ENCODE assay signal across 18 cellular contexts in the genomic region with DNA sequence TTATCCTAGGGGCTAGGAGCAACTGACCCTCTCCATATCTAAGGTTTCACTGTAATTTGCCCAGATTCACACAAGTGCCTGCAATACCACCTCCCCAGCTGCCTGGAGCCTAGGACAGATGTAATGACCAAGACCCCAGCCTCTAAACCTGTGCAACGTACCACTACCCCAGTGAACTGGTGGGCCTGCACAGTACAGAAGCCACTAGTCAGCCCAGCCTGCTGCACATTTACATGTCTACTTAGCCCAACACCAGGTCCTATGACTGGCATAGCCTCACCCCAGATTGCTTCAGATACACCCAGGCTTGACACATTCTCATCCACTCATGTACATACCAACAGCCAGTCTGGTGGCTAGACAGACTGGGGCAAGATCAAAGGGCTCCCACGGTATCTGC.
A peak's percentile ranks its signal among the peaks of the same experiment; 100 is the strongest.
DNase-seq lines count a peak whose midpoint lies in the region; ATAC-seq and TF ChIP-seq lines count a peak whose summit lies in the region.
"Had no signal": no experiment of that assay in that cellular context is flagged by ENCODE, and none has a peak within 500 bp of the region (broad histone marks: within the 10 kb centered on the region; RNA-seq: fewer than 3 reads in every experiment).

No MANE protein-coding gene starts in this region.

- H4K20me1 ChIP-seq in DND-41 (ENCODE audit: insufficient read depth, low read length), result no peaks in the 10 kb centered on the region

- intact Hi-C loops in upper lobe of right lung (cut with DNase I) (no loop called here), tibial artery (cut with DNase I; ENCODE audit: low total_unique reads) (no loop called here)

- no peaks in the 10 kb centered on the region for H3K4me1 Mint-ChIP-seq in stimulated activated naive B cell treated with anti-CD40 and anti-IgM and Interleukin-4, amounts not matched to agents 10 μg/mL and 1 μg/mL and 100 μg/mL, for 72 hours

- no peak overlapping the region for H2AFZ ChIP-seq in DND-41 (ENCODE audit: low read depth, low read length)
- H2AFZ ChIP-seq: GM23248 had no signal

- H3K36me3 ChIP-seq in DND-41 (ENCODE audit: insufficient read depth, low read length) (no peaks in the 10 kb centered on the region), upper lobe of right lung (no peaks in the 10 kb centered on the region), tibial artery (no peaks in the 10 kb centered on the region)
- H3K36me3 ChIP-seq: HAP-1 had no signal

- H3K4me1 ChIP-seq in DND-41 (ENCODE audit: insufficient read depth, low read length) (no peaks in the 10 kb centered on the region), upper lobe of right lung (no peaks in the 10 kb centered on the region), tibial artery (no peaks in the 10 kb centered on the region)
- H3K4me1 ChIP-seq: Caco-2, HAP-1 had no signal

- DNase-seq in DND-41 (peak; percentile 16), epithelial cell of esophagus (ENCODE audit: low read depth) (peak; percentile 5), upper lobe of right lung (no peak), tibial artery (no peak)
- DNase-seq in Jurkat, Clone E6-1 (ENCODE audit: low read depth, low spot score), result peak; percentile 36
- DNase-seq in stimulated activated naive B cell treated with anti-CD40 and anti-IgM and Interleukin-4, amounts not matched to agents 10 μg/mL and 1 μg/mL and 100 μg/mL, for 72 hours, result no peak
- DNase-seq: ACHN; AML-193; Caco-2; CD4-positive, alpha-beta T cell; DMS79 treated with DMSO at 0.1 percent for 48 hours; EL; GM23248 had no signal

- no peak overlapping the region for H3K27ac Mint-ChIP-seq in stimulated activated naive B cell treated with anti-CD40 and anti-IgM and Interleukin-4, amounts not matched to agents 10 μg/mL and 1 μg/mL and 100 μg/mL, for 72 hours
- H3K27ac Mint-ChIP-seq: CD4-positive, alpha-beta T cell had no signal

- peaks cover 3 to 11% of the 10 kb centered on the region in 2 donors for H3K9me3 Mint-ChIP-seq in stimulated activated naive B cell treated with anti-CD40 and anti-IgM and Interleukin-4, amounts not matched to agents 10 μg/mL and 1 μg/mL and 100 μg/mL, for 72 hours

- H3K79me2 ChIP-seq in DND-41 (ENCODE audit: insufficient read depth, low read length), result no peaks in the 10 kb centered on the region

- H3K4me2 ChIP-seq in DND-41 (ENCODE audit: insufficient read depth, low read length), result no peak overlapping the region

- H3K4me3 ChIP-seq in DND-41 (ENCODE audit: low read depth in 1 of 2, low read length in 2 of 2) (no peak overlapping the region), epithelial cell of esophagus (ENCODE audit: low read length) (no peak overlapping the region), upper lobe of right lung (no peak overlapping the region), tibial artery (no peak overlapping the region)
- H3K4me3 ChIP-seq in Jurkat, Clone E6-1 (ENCODE audit: low read length), result no peak overlapping the region
- H3K4me3 ChIP-seq: GM23248, HAP-1, K562 had no signal

- H3K27ac ChIP-seq in DND-41 (ENCODE audit: low read length) (no peak overlapping the region), upper lobe of right lung (no peak overlapping the region), tibial artery (no peak overlapping the region)
- H3K27ac ChIP-seq: C4-2B, GM23248, HL-60 had no signal

- H3K27me3 ChIP-seq in DND-41 (ENCODE audit: insufficient read depth, low read length, poor library complexity) (no peaks in the 10 kb centered on the region), upper lobe of right lung (no peaks in the 10 kb centered on the region), tibial artery (no peaks in the 10 kb centered on the region)

- no peaks in the 10 kb centered on the region for H3K36me3 Mint-ChIP-seq in stimulated activated naive B cell treated with anti-CD40 and anti-IgM and Interleukin-4, amounts not matched to agents 10 μg/mL and 1 μg/mL and 100 μg/mL, for 72 hours

- H3K9me3 ChIP-seq in DND-41 (ENCODE audit: insufficient read depth, low read length, severe bottlenecking) (no peaks in the 10 kb centered on the region), upper lobe of right lung (no peaks in the 10 kb centered on the region), tibial artery (no peaks in the 10 kb centered on the region)
- H3K9me3 ChIP-seq: Caco-2, HAP-1 had no signal

- H3K27me3 Mint-ChIP-seq in stimulated activated naive B cell treated with anti-CD40 and anti-IgM and Interleukin-4, amounts not matched to agents 10 μg/mL and 1 μg/mL and 100 μg/mL, for 72 hours, result no peaks in the 10 kb centered on the region
- H3K27me3 Mint-ChIP-seq: CD4-positive, alpha-beta T cell had no signal

- ATAC-seq in DND-41 (ENCODE audit: insufficient read depth, low read depth), result peak; percentile 31; the same call in 2 of the 3 replicates
- peak; percentile 22 for ATAC-seq in upper lobe of right lung
- no peak for ATAC-seq in GM19324 (IDR thresholded peaks at IDR 0.05; ENCODE audit: low FRiP score, unreplicated experiment)
- no peak for ATAC-seq in stimulated activated naive B cell treated with anti-CD40 and anti-IgM and Interleukin-4, amounts not matched to agents 10 μg/mL and 1 μg/mL and 100 μg/mL, for 72 hours (replicated peaks)
- ATAC-seq: K562 had no signal

- no peak overlapping the region for H3K4me3 Mint-ChIP-seq in stimulated activated naive B cell treated with anti-CD40 and anti-IgM and Interleukin-4, amounts not matched to agents 10 μg/mL and 1 μg/mL and 100 μg/mL, for 72 hours
- H3K4me3 Mint-ChIP-seq: CD4-positive, alpha-beta T cell had no signal

- H3K9ac ChIP-seq in DND-41 (ENCODE audit: low read depth, low read length), result no peak overlapping the region
- H3K9ac ChIP-seq: GM23248 had no signal

- TF ChIP-seq CTCF in DND-41 (IDR thresholded peaks at IDR 0.05; ENCODE audit: borderline replicate concordance, extremely low read depth, low read length, poor library complexity, severe bottlenecking) (no peak), epithelial cell of esophagus (IDR thresholded peaks at IDR 0.05; ENCODE audit: insufficient read depth, low read depth, low read length, missing control alignments) (no peak), upper lobe of right lung (IDR thresholded peaks at IDR 0.05) (no peak), tibial artery (IDR thresholded peaks at IDR 0.05) (no peak)

Comparison
In these comparisons a context has a peak if more than half of its experiments do, and no peak if none do; other contexts are left out.
1. ATAC-seq: peak in DND-41 (single experiment) and upper lobe of right lung (single experiment); none in GM19324 (single experiment) and stimulated activated naive B cell treated with anti-CD40 and anti-IgM and Interleukin-4, amounts not matched to agents 10 μg/mL and 1 μg/mL and 100 μg/mL, for 72 hours (0 of 2).
2. DNase-seq: peak in DND-41 (single experiment), Jurkat, Clone E6-1 (single experiment) and epithelial cell of esophagus (single experiment); none in upper lobe of right lung (single experiment), tibial artery (0 of 2) and stimulated activated naive B cell treated with anti-CD40 and anti-IgM and Interleukin-4, amounts not matched to agents 10 μg/mL and 1 μg/mL and 100 μg/mL, for 72 hours (single experiment).